In genomic region chr5:21823588-21823987, GRCh38 we compare ENCODE assay signal across 25 cellular contexts.
A peak's percentile ranks its signal among the peaks of the same experiment; 100 is the strongest.
DNase-seq lines count a peak whose midpoint lies in the region; ATAC-seq and TF ChIP-seq lines count a peak whose summit lies in the region.
"Had no signal": no experiment of that assay in that cellular context is flagged by ENCODE, and none has a peak within 500 bp of the region (broad histone marks: within the 10 kb centered on the region; RNA-seq: fewer than 3 reads in every experiment).

No MANE protein-coding gene starts in this region.

- TF ChIP-seq POLR2A in Peyer's patch (IDR thresholded peaks at IDR 0.05) = no peak

- no peak for TF ChIP-seq CTCF in astrocyte of the spinal cord (IDR thresholded peaks at IDR 0.05; ENCODE audit: low read depth, low read length)
- no peak for TF ChIP-seq CTCF in Peyer's patch (IDR thresholded peaks at IDR 0.05)

- in situ Hi-C loops in astrocyte of the spinal cord (cut with HindIII; ENCODE audit: low sequenced_read_pairs) = no loop called here

- H3K27me3 ChIP-seq in Peyer's patch = no peaks in the 10 kb centered on the region
- H3K27me3 ChIP-seq: adrenal gland, colonic mucosa, gastrocnemius medialis, hepatocyte, spleen had no signal

- DNase-seq in HS-5 (ENCODE audit: low read depth) = peak; percentile 63
- DNase-seq in OCI-M1 (lab: John Stamatoyannopoulos, UW) = peak; percentile 59
- DNase-seq in astrocyte of the spinal cord (ENCODE audit: low read depth, low spot score) = peak; percentile 17
- peak; percentile 31 to 92 for DNase-seq in lung microvascular endothelial cell (ENCODE audit: low read depth in 2 of 2)
- no peak for DNase-seq in Peyer's patch
- DNase-seq in NCI-H69 (lab: John Stamatoyannopoulos, UW) = no peak
- DNase-seq: activated B cell treated with CpG ODN at 0.5 μM for 24 hours; activated CD4-positive, alpha-beta T cell treated with anti-CD3 and anti-CD28 coated beads, Interleukin-2, amount 50 U/mL, for 48 hours; activated naive CD4-positive, alpha-beta T cell treated with anti-CD3 and anti-CD28 coated beads for 36 hours; colonic mucosa; effector memory CD4-positive, alpha-beta T cell; gastrocnemius medialis; GM23248; left colon; mesenchymal stem cell; NCI-H1092 treated with DMSO at 0.1 percent for 48 hours; NCI-H1930; NCI-H774; posterior cingulate gyrus; right cardiac atrium; spleen had no signal

- H3K4me3 ChIP-seq in astrocyte of the spinal cord (ENCODE audit: low read depth, low read length) (no peak overlapping the region), Peyer's patch (no peak overlapping the region)
- H3K4me3 ChIP-seq: adrenal gland, colonic mucosa, gastrocnemius medialis, GM23248, hepatocyte, spleen had no signal

- no peaks in the 10 kb centered on the region for H3K9me3 ChIP-seq in Peyer's patch
- H3K9me3 ChIP-seq: adrenal gland, colonic mucosa, gastrocnemius medialis, spleen had no signal

- H3K4me1 ChIP-seq in Peyer's patch = no peaks in the 10 kb centered on the region
- H3K4me1 ChIP-seq: adrenal gland, colonic mucosa, gastrocnemius medialis, spleen had no signal

- no peak overlapping the region for H3K27ac ChIP-seq in Peyer's patch
- H3K27ac ChIP-seq: colonic mucosa, gastrocnemius medialis, GM23248, hepatocyte, spleen had no signal

- H3K36me3 ChIP-seq in Peyer's patch = no peaks in the 10 kb centered on the region
- H3K36me3 ChIP-seq: adrenal gland, colonic mucosa, gastrocnemius medialis, spleen had no signal

- no peak for ATAC-seq in HG03520 (IDR thresholded peaks at IDR 0.05; ENCODE audit: unreplicated experiment)
- ATAC-seq: gastrocnemius medialis, left colon, right cardiac atrium, Right ventricle myocardium inferior had no signal

Comparison
In these comparisons a context has a peak if more than half of its experiments do, and no peak if none do; other contexts are left out.
1. DNase-seq: peak in HS-5 (single experiment), OCI-M1 (single experiment), astrocyte of the spinal cord (single experiment) and lung microvascular endothelial cell (2 of 2); none in Peyer's patch (0 of 3) and NCI-H69 (single experiment).